In the genomic region with DNA sequence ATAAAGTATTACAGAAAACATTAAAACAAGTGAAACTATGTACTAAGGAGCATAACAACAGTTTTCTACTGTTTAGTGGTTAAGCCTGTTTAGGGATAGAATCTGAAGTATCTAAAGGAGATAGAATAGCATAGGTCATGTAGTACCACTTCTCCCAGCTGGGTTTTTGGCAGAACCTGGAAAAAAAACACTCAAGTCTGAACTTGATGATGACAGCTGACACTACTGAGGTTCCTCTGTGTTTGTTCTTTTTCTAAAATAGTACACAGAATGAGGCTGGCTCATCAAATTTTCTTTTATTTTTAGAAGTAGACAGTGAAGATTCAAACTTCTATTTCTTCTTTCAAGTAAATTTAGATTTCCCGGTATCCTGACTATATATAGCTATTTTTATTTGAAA, we compare ENCODE assay signal across 19 cellular contexts.
A peak's percentile ranks its signal among the peaks of the same experiment; 100 is the strongest.
DNase-seq lines count a peak whose midpoint lies in the region; ATAC-seq and TF ChIP-seq lines count a peak whose summit lies in the region.
"Had no signal": no experiment of that assay in that cellular context is flagged by ENCODE, and none has a peak within 500 bp of the region (broad histone marks: within the 10 kb centered on the region; RNA-seq: fewer than 3 reads in every experiment).

No MANE protein-coding gene starts in this region.

- H3K27ac Mint-ChIP-seq in effector memory CD8-positive, alpha-beta T cell, result no peak overlapping the region
- H3K27ac Mint-ChIP-seq: CD4-positive, CD25-positive, alpha-beta regulatory T cell; CD8-positive, alpha-beta memory T cell; H9 had no signal

- DNase-seq in NCI-H446 treated with DMSO at 0.1 percent for 48 hours (lab: John Stamatoyannopoulos, UW) (peak; percentile 13), NCI-H446 (lab: John Stamatoyannopoulos, UW) (no peak), NCI-H1694 (lab: John Stamatoyannopoulos, UW) (peak; percentile 9), NCI-H2029 (lab: John Stamatoyannopoulos, UW) (peak; percentile 27), upper lobe of right lung (no peak), NCI-H1436 (lab: John Stamatoyannopoulos, UW) (no peak)
- DNase-seq in effector memory CD8-positive, alpha-beta T cell, result no peak
- DNase-seq: ACHN; BE2C; C1 segment of cervical spinal cord; CD4-positive, CD25-positive, alpha-beta regulatory T cell; CD8-positive, alpha-beta memory T cell; COR-L47; DMS 273 treated with DMSO at 0.1 percent for 48 hours; DMS53; DND-41; EL; H9 had no signal

- no peak overlapping the region for H3K4me3 Mint-ChIP-seq in effector memory CD8-positive, alpha-beta T cell
- H3K4me3 Mint-ChIP-seq: CD4-positive, CD25-positive, alpha-beta regulatory T cell; CD8-positive, alpha-beta memory T cell; H9 had no signal

- H3K4me1 Mint-ChIP-seq in effector memory CD8-positive, alpha-beta T cell (ENCODE audit: low read depth in 2 of 2), result no peaks in the 10 kb centered on the region
- H3K4me1 Mint-ChIP-seq: CD4-positive, CD25-positive, alpha-beta regulatory T cell; CD8-positive, alpha-beta memory T cell; H9 had no signal

- peak; percentile 26 for ATAC-seq in upper lobe of right lung
- ATAC-seq in effector memory CD8-positive, alpha-beta T cell (replicated peaks), result no peak
- ATAC-seq: GM12878 had no signal

- H3K27me3 Mint-ChIP-seq in effector memory CD8-positive, alpha-beta T cell, result no peaks in the 10 kb centered on the region
- H3K27me3 Mint-ChIP-seq: CD4-positive, CD25-positive, alpha-beta regulatory T cell had no signal

- no peaks in the 10 kb centered on the region for H3K36me3 ChIP-seq in upper lobe of right lung
- H3K36me3 ChIP-seq: BE2C had no signal

- H3K27ac ChIP-seq in upper lobe of right lung, result no peak overlapping the region

- H3K4me1 ChIP-seq in upper lobe of right lung, result no peaks in the 10 kb centered on the region
- H3K4me1 ChIP-seq: BE2C had no signal

- no peaks in the 10 kb centered on the region for H3K9me3 Mint-ChIP-seq in effector memory CD8-positive, alpha-beta T cell

- no peaks in the 10 kb centered on the region for H3K27me3 ChIP-seq in upper lobe of right lung
- H3K27me3 ChIP-seq: BE2C had no signal

- intact Hi-C loops in upper lobe of right lung (cut with DNase I), result loop anchor here (10.0 kb wide), 1 partner anchor 64 kb away; no protein-coding TSS in a partner anchor

- H3K4me3 ChIP-seq in upper lobe of right lung, result no peak overlapping the region
- H3K4me3 ChIP-seq: GM12878 had no signal

- no peaks in the 10 kb centered on the region for H3K9me3 ChIP-seq in upper lobe of right lung
- H3K9me3 ChIP-seq: BE2C had no signal

- no peak for TF ChIP-seq CTCF in upper lobe of right lung (IDR thresholded peaks at IDR 0.05)

- H3K36me3 Mint-ChIP-seq in effector memory CD8-positive, alpha-beta T cell (ENCODE audit: insufficient read depth), result no peaks in the 10 kb centered on the region
- H3K36me3 Mint-ChIP-seq: CD4-positive, CD25-positive, alpha-beta regulatory T cell; CD8-positive, alpha-beta memory T cell had no signal

Comparison
In these comparisons a context has a peak if more than half of its experiments do, and no peak if none do; other contexts are left out.
1. DNase-seq: peak in NCI-H446 treated with DMSO at 0.1 percent for 48 hours (single experiment), NCI-H1694 (single experiment) and NCI-H2029 (single experiment); none in NCI-H446 (0 of 2), upper lobe of right lung (single experiment), NCI-H1436 (single experiment) and effector memory CD8-positive, alpha-beta T cell (0 of 3).